ENCODE assay signal across 26 cellular contexts in the genomic region with DNA sequence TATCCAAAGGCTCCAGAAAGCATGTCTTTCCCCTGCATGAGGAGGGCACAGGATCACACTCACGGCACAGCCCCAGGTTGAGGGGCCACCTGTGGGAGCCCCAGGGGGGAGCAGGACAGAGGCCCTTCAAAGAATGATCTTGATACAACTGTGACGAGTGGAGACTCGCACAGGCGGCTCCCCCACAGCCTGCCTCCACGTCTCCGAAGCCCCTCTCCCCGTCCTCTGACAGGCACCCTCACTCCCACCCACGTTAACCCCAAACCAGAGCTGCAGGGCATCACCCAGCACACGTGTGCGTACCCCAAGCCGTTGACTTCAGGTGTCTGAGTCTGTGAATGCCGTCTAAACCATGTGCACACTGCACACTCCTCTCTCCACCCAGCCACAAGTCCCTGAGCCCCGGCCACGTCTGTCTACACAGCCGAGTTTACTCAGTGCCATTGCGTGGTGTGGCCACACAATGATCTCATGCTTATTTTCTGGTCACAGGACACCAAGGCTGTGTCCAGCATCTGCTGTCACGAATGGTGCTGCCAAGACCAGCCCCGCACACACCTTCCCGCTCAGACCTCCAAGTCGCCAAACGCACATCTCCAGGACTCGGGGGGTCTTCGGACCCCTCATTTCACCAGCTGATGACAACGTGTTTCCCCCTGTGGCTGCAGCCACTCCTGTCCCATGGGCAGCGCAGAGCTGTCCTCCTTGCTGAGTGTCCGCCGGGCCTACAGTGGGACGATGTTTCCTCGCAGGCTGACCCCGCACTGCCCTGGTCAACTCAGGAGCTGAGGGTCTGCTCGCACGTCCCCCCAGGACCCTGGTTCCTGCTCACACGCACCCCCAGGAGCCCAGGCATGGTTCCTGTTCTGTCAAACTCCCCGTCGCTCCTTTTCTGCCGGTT.
DNase-seq lines count a peak whose midpoint lies in the region; ATAC-seq, FAIRE-seq and TF ChIP-seq lines count a peak whose summit lies in the region.
"Had no signal": no experiment of that assay in that cellular context is flagged by ENCODE, and none has a peak within 500 bp of the region (broad histone marks: within the 10 kb centered on the region; RNA-seq: fewer than 3 reads in every experiment).

No MANE protein-coding gene starts in this region.

- H3K79me2 ChIP-seq in trophoblast cell (ENCODE audit: control insufficient read depth, insufficient read depth, low read length, poor library complexity): no peaks in the 10 kb centered on the region

- H3K23ac ChIP-seq in trophoblast cell (ENCODE audit: low read length): no peak overlapping the region

- H3K4me2 ChIP-seq in trophoblast cell (ENCODE audit: low read length): no peak overlapping the region

- no peak overlapping the region for H3K14ac ChIP-seq in trophoblast cell (ENCODE audit: low read length)

- H2BK12ac ChIP-seq in trophoblast cell (ENCODE audit: low read length): no peak overlapping the region

- H2BK5ac ChIP-seq in trophoblast cell (ENCODE audit: low read depth, low read length, poor library complexity): no peak overlapping the region

- no CpG with 5 or more reads among the region's 36 CpGs for WGBS in trophoblast cell (ENCODE audit: extremely low coverage, insufficient coverage, insufficient read length)

- peak overlapping the region; percentile 99 for H3K27ac ChIP-seq in C4-2B
- H3K27ac ChIP-seq in trophoblast cell (ENCODE audit: low read depth, low read length): no peak overlapping the region
- H3K27ac ChIP-seq: cardiac muscle cell had no signal

- ATAC-seq in sciatic nerve: no peak
- ATAC-seq in HG03097 (IDR thresholded peaks at IDR 0.05; ENCODE audit: low FRiP score, unreplicated experiment): no peak
- ATAC-seq: activated CD8-positive, alpha-beta T cell treated with anti-CD3 and anti-CD28 coated beads for 36 hours; PC-3; T-cell had no signal

- no peak overlapping the region for H3K18ac ChIP-seq in trophoblast cell (ENCODE audit: low read length)

- FAIRE-seq in HTR-8/SVneo (lab: Jason Lieb, UNC): no peak
- FAIRE-seq: keratinocyte, TTC549 had no signal

- DNase-seq in H7 (peak; percentile 46), islet precursor cell (peak; percentile 48), sciatic nerve (ENCODE audit: low spot score) (peak; percentile 38), trophoblast cell (no peak), HTR-8/SVneo (ENCODE audit: insufficient read length, low spot score) (no peak), NCI-H82 treated with DMSO at 0.1 percent for 48 hours (lab: John Stamatoyannopoulos, UW; ENCODE audit: unreplicated experiment) (no peak)
- DNase-seq: activated CD4-positive, CD25-positive, alpha-beta regulatory T cell treated with anti-CD3 and anti-CD28 coated beads, Interleukin-2, amount 50 U/mL, for 72 hours; activated CD8-positive, alpha-beta T cell treated with anti-CD3 and anti-CD28 coated beads for 36 hours; activated naive CD4-positive, alpha-beta T cell treated with Interleukin-2 at 50 U/mL for 16 hours; activated T-cell treated with anti-CD3 and anti-CD28 coated beads, Interleukin-2, amount 50 U/mL, for 1 hour; anterior cingulate cortex; CD4-positive, alpha-beta memory T cell; EL; KG1; NCI-H1436 treated with DMSO at 0.1 percent for 48 hours; PC-3; retina; SHP77 treated with DMSO at 0.1 percent for 48 hours; stimulated activated CD4-positive, alpha-beta T cell treated with anti-CD3 and anti-CD28 coated beads, Interleukin-4, amount 100 ng/mL, for 1 hour; stimulated activated naive CD4-positive, alpha-beta T cell treated with Interleukin-2 at 50 U/mL for 16 hours had no signal

- H3K4me3 ChIP-seq in H7 (ENCODE audit: insufficient read depth, low read depth, low read length) (no peak overlapping the region), trophoblast cell (ENCODE audit: low read depth, low read length) (no peak overlapping the region)
- H3K4me3 ChIP-seq: cardiac muscle cell had no signal

- no peaks in the 10 kb centered on the region for H3K79me1 ChIP-seq in trophoblast cell (ENCODE audit: low read length)

- H2AFZ ChIP-seq in trophoblast cell (ENCODE audit: insufficient read depth, low read length, poor library complexity): no peak overlapping the region

- no peak overlapping the region for H4K91ac ChIP-seq in trophoblast cell (ENCODE audit: low read depth, low read length)

- no peak overlapping the region for H3K9ac ChIP-seq in trophoblast cell (ENCODE audit: low read length)

- H3K27me3 ChIP-seq in H7 (ENCODE audit: control insufficient read depth, insufficient read depth, low read length): no peaks in the 10 kb centered on the region
- no peaks in the 10 kb centered on the region for H3K27me3 ChIP-seq in trophoblast cell (ENCODE audit: insufficient read depth, low read length)
- H3K27me3 ChIP-seq: cardiac muscle cell had no signal

- H3K36me3 ChIP-seq in H7 (replicated peaks; ENCODE audit: control insufficient read depth, insufficient read depth, low read length) (no peaks in the 10 kb centered on the region), trophoblast cell (ENCODE audit: control insufficient read depth in 1 of 2, insufficient read depth in 2 of 2, low read length in 2 of 2) (no peaks in the 10 kb centered on the region)
- H3K36me3 ChIP-seq: cardiac muscle cell had no signal

- H3K4me1 ChIP-seq in trophoblast cell (ENCODE audit: control insufficient read depth in 1 of 2, insufficient read depth in 2 of 2, low read length in 2 of 2): no peaks in the 10 kb centered on the region

- intact Hi-C loops in sciatic nerve (cut with DNase I): no loop called here

- no peak overlapping the region for H2AK5ac ChIP-seq in trophoblast cell (ENCODE audit: low read length)

- H4K8ac ChIP-seq in trophoblast cell (ENCODE audit: low read depth, low read length): no peak overlapping the region

- no peak overlapping the region for H3K4ac ChIP-seq in trophoblast cell (ENCODE audit: low read depth, low read length)

- H3K9me3 ChIP-seq in trophoblast cell (ENCODE audit: insufficient read depth, low read depth, low read length): peaks cover 12% of the 10 kb centered on the region

- TF ChIP-seq CTCF in C4-2B (conservative IDR thresholded peaks at IDR 0.05): no peak

- no peak overlapping the region for H2BK120ac ChIP-seq in trophoblast cell (ENCODE audit: insufficient read depth, low read length, poor library complexity)

- no peak overlapping the region for H4K12ac ChIP-seq in trophoblast cell (ENCODE audit: low read depth, low read length)

Comparison
In these comparisons a context has a peak if more than half of its experiments do, and no peak if none do; other contexts are left out.
1. DNase-seq: peak in H7 (single experiment), islet precursor cell (single experiment) and sciatic nerve (single experiment); none in trophoblast cell (0 of 2), HTR-8/SVneo (single experiment) and NCI-H82 treated with DMSO at 0.1 percent for 48 hours (single experiment).